ENCODE assay signal across 15 cellular contexts in the genomic region with DNA sequence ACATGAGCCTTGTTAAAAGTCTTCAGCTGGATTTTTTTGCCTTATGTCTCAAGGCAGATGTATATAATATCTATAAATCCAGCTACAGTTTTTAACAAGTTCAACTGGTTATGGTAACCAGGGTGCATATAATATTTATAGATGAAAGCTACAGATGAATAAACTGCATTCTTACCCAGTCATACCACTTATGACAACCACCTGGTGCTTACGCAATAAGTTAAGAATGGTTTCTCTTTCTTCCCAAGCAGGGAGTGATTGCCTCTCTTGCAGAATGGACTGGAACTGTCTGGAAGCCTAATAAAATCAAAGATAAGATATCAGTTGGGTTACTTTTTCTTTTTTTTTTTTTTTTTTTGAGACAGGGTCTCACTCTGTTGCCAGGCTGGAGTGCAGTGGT. TPM values are rescaled to one million over a fixed set of nuclear protein-coding genes. Genes with fewer than 3 reads are reported as not detected.
DNase-seq lines count a peak whose midpoint lies in the region; ATAC-seq, FAIRE-seq and TF ChIP-seq lines count a peak whose summit lies in the region.
"Had no signal": no experiment of that assay in that cellular context is flagged by ENCODE, and none has a peak within 500 bp of the region (broad histone marks: within the 10 kb centered on the region; RNA-seq: fewer than 3 reads in every experiment).

No MANE protein-coding gene starts in this region.

- no peak overlapping the region for H3K27ac ChIP-seq in small intestine (ENCODE audit: low read depth in 1 of 2, low read length in 1 of 2)
- H3K27ac ChIP-seq: upper lobe of left lung, WERI-Rb-1 had no signal

- FAIRE-seq in small intestine (lab: Jason Lieb, UNC), result no peak

- peaks cover 3 to 11% of the 10 kb centered on the region in 2 donors for H3K36me3 ChIP-seq in small intestine (ENCODE audit: control insufficient read depth in 2 of 2, insufficient read depth in 2 of 2, low read length in 2 of 2)

- TF ChIP-seq CTCF in fibroblast of mammary gland (conservative IDR thresholded peaks at IDR 0.05; ENCODE audit: control insufficient read depth, insufficient read depth, low read depth, low read length), result no peak

- DNase-seq in SIG-M5 treated with dmso at 0.1 percent for 504 hours (lab: John Stamatoyannopoulos, UW; ENCODE audit: unreplicated experiment), result peak; percentile 41
- DNase-seq in SIG-M5 (lab: John Stamatoyannopoulos, UW), result no peak
- DNase-seq in RPMI7951 (ENCODE audit: low read depth), result peak; percentile 7
- DNase-seq in fibroblast of mammary gland (ENCODE audit: low read depth), result peak; percentile 48
- peak; percentile 28 for DNase-seq in small intestine
- no peak for DNase-seq in stimulated activated naive CD8-positive, alpha-beta T cell treated with anti-CD3 and anti-CD28 coated beads, Interleukin-15, Interleukin-2, amounts not matched to agents 100 U/mL and 50 U/mL, for 24 hours
- DNase-seq in DMS79 (lab: John Stamatoyannopoulos, UW), result no peak
- DNase-seq: activated CD4-positive, alpha-beta memory T cell treated with anti-CD3 and anti-CD28 coated beads, Interleukin-2, amount 10 ng/mL, durations not matched to agents 7 days and 5 days; activated naive CD8-positive, alpha-beta T cell treated with anti-CD3 and anti-CD28 coated beads, Interleukin-2, amount 50 U/mL, for 24 hours; KBM-7; midbrain; NCI-H1417; upper lobe of left lung; WERI-Rb-1 had no signal

- no peak for ATAC-seq in HG03460 (IDR thresholded peaks at IDR 0.05; ENCODE audit: unreplicated experiment)
- no peak for ATAC-seq in stimulated activated naive CD8-positive, alpha-beta T cell treated with anti-CD3 and anti-CD28 coated beads, Interleukin-15, Interleukin-2, amounts not matched to agents 100 U/mL and 50 U/mL, for 24 hours
- ATAC-seq: activated naive CD8-positive, alpha-beta T cell treated with anti-CD3 and anti-CD28 coated beads, Interleukin-2, amount 50 U/mL, for 24 hours had no signal

- H3K4me1 ChIP-seq in small intestine (ENCODE audit: control insufficient read depth in 2 of 2, insufficient read depth in 1 of 2, low read depth in 1 of 2, low read length in 1 of 2), result no peaks in the 10 kb centered on the region
- H3K4me1 ChIP-seq: upper lobe of left lung had no signal

- H3K9me3 ChIP-seq in small intestine (ENCODE audit: control insufficient read depth, low read depth), result no peaks in the 10 kb centered on the region
- H3K9me3 ChIP-seq: upper lobe of left lung had no signal

- H3K4me3 ChIP-seq in fibroblast of mammary gland (ENCODE audit: control insufficient read depth, low read depth, low read length) (no peak overlapping the region), small intestine (ENCODE audit: low read depth in 1 of 2, low read length in 2 of 2) (no peak overlapping the region)
- H3K4me3 ChIP-seq: upper lobe of left lung had no signal

- WGBS in small intestine, 3 donors, result 82 to 90% (median 86%) methylated on average over 1 of the region's 1 CpG

- H3K27me3 ChIP-seq in small intestine (ENCODE audit: control insufficient read depth in 2 of 2, insufficient read depth in 2 of 2, low read length in 2 of 2), result no peaks in the 10 kb centered on the region
- H3K27me3 ChIP-seq: upper lobe of left lung had no signal

RNA-seq across cellular contexts. Expression of gene DHX57, which starts 19.6 kb away (rescaled TPM):
- total RNA-seq in RPMI7951 (2014; rRNA removed; shearing (Covaris generic)), result 13.5 and 17.3 TPM in 2 replicates
- polyA plus RNA-seq in small intestine, result 1 to 10 TPM; 2.4 to 6.6 (median 4.9) TPM

RNA-seq across cellular contexts. Expression of gene MORN2, which starts 19.6 kb away (rescaled TPM):
- 70.1 and 72.8 TPM in 2 replicates for total RNA-seq in RPMI7951 (2014; rRNA removed; shearing (Covaris generic))
- polyA plus RNA-seq in small intestine, result 10 to 100 TPM in 1 of 3 donors, 1 to 10 TPM in 2; 7.8 to 18.8 (median 9.2) TPM

RNA-seq across cellular contexts. Expression of gene ARHGEF33, which starts 33.5 kb away (rescaled TPM):
- total RNA-seq in RPMI7951 (2014; rRNA removed; shearing (Covaris generic)), result 0.24 and 0.59 TPM in 2 replicates
- polyA plus RNA-seq in small intestine, result under 1 TPM in 1 of 3 donors, not detected in 2; 0.13 TPM

Comparison
In these comparisons a context has a peak if more than half of its experiments do, and no peak if none do; other contexts are left out.
1. DNase-seq: peak in SIG-M5 treated with dmso at 0.1 percent for 504 hours (single experiment), RPMI7951 (single experiment), fibroblast of mammary gland (single experiment) and small intestine (single experiment); none in SIG-M5 (single experiment), stimulated activated naive CD8-positive, alpha-beta T cell treated with anti-CD3 and anti-CD28 coated beads, Interleukin-15, Interleukin-2, amounts not matched to agents 100 U/mL and 50 U/mL, for 24 hours (single experiment) and DMS79 (single experiment).